34 cellular contexts compared by ENCODE assay signal in genomic region chr6:146833157-146833556, GRCh38.
"Had no signal": no experiment of that assay in that cellular context is flagged by ENCODE, and none has a peak within 500 bp of the region (broad histone marks: within the 10 kb centered on the region; RNA-seq: fewer than 3 reads in every experiment).

No MANE protein-coding gene starts in this region.

- FAIRE-seq: TTC549 had no signal

- H3K4me3 ChIP-seq: ascending aorta had no signal

- H3K9me3 ChIP-seq: ascending aorta had no signal

- H3K4me3 Mint-ChIP-seq: activated B cell treated with CpG ODN at 0.5 μM for 24 hours; activated CD4-positive, alpha-beta memory T cell treated with anti-CD3 and anti-CD28 coated beads for 36 hours; activated CD4-positive, alpha-beta T cell treated with anti-CD3 and anti-CD28 coated beads, Interleukin-2, amount 10 ng/mL, durations not matched to agents 24 days and 14 days; activated CD8-positive, alpha-beta T cell treated with anti-CD3 and anti-CD28 coated beads for 36 hours; activated naive CD4-positive, alpha-beta T cell treated with anti-CD3 and anti-CD28 coated beads, Interleukin-2, amount 10 ng/mL, durations not matched to agents 7 days and 5 days; activated naive CD4-positive, alpha-beta T cell treated with anti-CD3 and anti-CD28 coated beads, Interleukin-2, amount 50 U/mL, for 24 hours; activated naive CD8-positive, alpha-beta T cell; activated naive CD8-positive, alpha-beta T cell treated with anti-CD3 and anti-CD28 coated beads, Interleukin-2, amount 10 ng/mL, durations not matched to agents 7 days and 5 days; activated naive CD8-positive, alpha-beta T cell treated with anti-CD3 and anti-CD28 coated beads, Interleukin-2, amount 50 U/mL, for 24 hours; activated T-cell treated with anti-CD3 and anti-CD28 coated beads, Interleukin-2, amount 50 U/mL, for 4 hours; activated T-cell treated with anti-CD3 and anti-CD28 coated beads, Interleukin-2, amount 50 U/mL, for 72 hours; activated T-helper 1 cell treated with anti-CD3 and anti-CD28 coated beads, Interleukin-12 subunit alpha, Interleukin-12 subunit beta, Interleukin-2, Interleukin-4 antibody, amounts not matched to agents 30 ng/mL and 10 ng/mL and 1 ng/mL, durations not matched to agents 14 hours and 24 hours and 36 hours; activated T-helper 17 cell treated with anti-CD3 and anti-CD28 coated beads, Interleukin-2, amount 50 U/mL, for 72 hours; brain; T-helper 1 cell treated with Interleukin-12 subunit alpha and Interleukin-12 subunit beta and Interleukin-4 antibody, amounts not matched to agents 30 μg/mL and 1 μg/mL, for 36 hours; T-helper 2 cell treated with Interferon-gamma antibody and Interleukin-4, amounts not matched to agents 5 μg/mL and 100 μg/mL, for 36 hours had no signal

- ATAC-seq: activated CD8-positive, alpha-beta T cell treated with anti-CD3 and anti-CD28 coated beads for 36 hours; activated naive CD8-positive, alpha-beta T cell treated with anti-CD3 and anti-CD28 coated beads, Interleukin-2, amount 50 U/mL, for 24 hours; activated T-cell treated with anti-CD3 and anti-CD28 coated beads, Interleukin-2, amount 50 U/mL, for 4 hours; activated T-cell treated with anti-CD3 and anti-CD28 coated beads, Interleukin-2, amount 50 U/mL, for 72 hours; activated T-helper 17 cell treated with anti-CD3 and anti-CD28 coated beads, Interleukin-2, amount 50 U/mL, for 72 hours had no signal

- H3K27me3 Mint-ChIP-seq: activated CD4-positive, alpha-beta T cell treated with anti-CD3 and anti-CD28 coated beads, Interleukin-2, amount 10 ng/mL, durations not matched to agents 24 days and 14 days; activated naive CD8-positive, alpha-beta T cell; brain had no signal

- H3K27ac Mint-ChIP-seq: activated B cell treated with CpG ODN at 0.5 μM for 24 hours; activated CD4-positive, alpha-beta memory T cell treated with anti-CD3 and anti-CD28 coated beads for 36 hours; activated CD4-positive, alpha-beta T cell treated with anti-CD3 and anti-CD28 coated beads, Interleukin-2, amount 10 ng/mL, durations not matched to agents 24 days and 14 days; activated CD8-positive, alpha-beta T cell treated with anti-CD3 and anti-CD28 coated beads for 36 hours; activated naive CD4-positive, alpha-beta T cell treated with anti-CD3 and anti-CD28 coated beads, Interleukin-2, amount 10 ng/mL, durations not matched to agents 7 days and 5 days; activated naive CD4-positive, alpha-beta T cell treated with anti-CD3 and anti-CD28 coated beads, Interleukin-2, amount 50 U/mL, for 24 hours; activated naive CD8-positive, alpha-beta T cell; activated naive CD8-positive, alpha-beta T cell treated with anti-CD3 and anti-CD28 coated beads, Interleukin-2, amount 10 ng/mL, durations not matched to agents 7 days and 5 days; activated naive CD8-positive, alpha-beta T cell treated with anti-CD3 and anti-CD28 coated beads, Interleukin-2, amount 50 U/mL, for 24 hours; activated T-cell treated with anti-CD3 and anti-CD28 coated beads, Interleukin-2, amount 50 U/mL, for 72 hours; activated T-helper 1 cell treated with anti-CD3 and anti-CD28 coated beads, Interleukin-12 subunit alpha, Interleukin-12 subunit beta, Interleukin-2, Interleukin-4 antibody, amounts not matched to agents 30 ng/mL and 10 ng/mL and 1 ng/mL, durations not matched to agents 14 hours and 24 hours and 36 hours; activated T-helper 17 cell treated with anti-CD3 and anti-CD28 coated beads, Interleukin-2, amount 50 U/mL, for 72 hours; brain; T-helper 1 cell treated with Interleukin-12 subunit alpha and Interleukin-12 subunit beta and Interleukin-4 antibody, amounts not matched to agents 30 μg/mL and 1 μg/mL, for 36 hours; T-helper 2 cell treated with Interferon-gamma antibody and Interleukin-4, amounts not matched to agents 5 μg/mL and 100 μg/mL, for 36 hours had no signal

- H3K36me3 Mint-ChIP-seq: activated CD4-positive, alpha-beta memory T cell treated with anti-CD3 and anti-CD28 coated beads for 36 hours; activated naive CD4-positive, alpha-beta T cell treated with anti-CD3 and anti-CD28 coated beads, Interleukin-2, amount 10 ng/mL, durations not matched to agents 7 days and 5 days; activated naive CD4-positive, alpha-beta T cell treated with anti-CD3 and anti-CD28 coated beads, Interleukin-2, amount 50 U/mL, for 24 hours; activated naive CD8-positive, alpha-beta T cell; activated naive CD8-positive, alpha-beta T cell treated with anti-CD3 and anti-CD28 coated beads, Interleukin-2, amount 10 ng/mL, durations not matched to agents 7 days and 5 days; brain had no signal

- H3K36me3 ChIP-seq: ascending aorta had no signal

- H3K4me1 Mint-ChIP-seq: activated B cell treated with CpG ODN at 0.5 μM for 24 hours; activated CD4-positive, alpha-beta T cell treated with anti-CD3 and anti-CD28 coated beads, Interleukin-2, amount 10 ng/mL, durations not matched to agents 24 days and 14 days; activated naive CD4-positive, alpha-beta T cell treated with anti-CD3 and anti-CD28 coated beads, Interleukin-2, amount 10 ng/mL, durations not matched to agents 7 days and 5 days; activated naive CD4-positive, alpha-beta T cell treated with anti-CD3 and anti-CD28 coated beads, Interleukin-2, amount 50 U/mL, for 24 hours; activated naive CD8-positive, alpha-beta T cell treated with anti-CD3 and anti-CD28 coated beads, Interleukin-2, amount 50 U/mL, for 24 hours; activated T-helper 17 cell treated with anti-CD3 and anti-CD28 coated beads, Interleukin-2, amount 50 U/mL, for 72 hours; brain had no signal

- H3K4me1 ChIP-seq: ascending aorta had no signal

- DNase-seq: activated B cell treated with CpG ODN at 0.5 μM for 24 hours; activated CD4-positive, alpha-beta memory T cell treated with anti-CD3 and anti-CD28 coated beads for 36 hours; activated CD4-positive, alpha-beta T cell treated with anti-CD3 and anti-CD28 coated beads for 4 hours; activated CD4-positive, alpha-beta T cell treated with anti-CD3 and anti-CD28 coated beads, Interleukin-2, amount 10 ng/mL, durations not matched to agents 24 days and 14 days; activated CD4-positive, alpha-beta T cell treated with anti-CD3 and anti-CD28 coated beads, Interleukin-2, amount 50 U/mL, for 1 hour; activated CD4-positive, alpha-beta T cell treated with anti-CD3 and anti-CD28 coated beads, Interleukin-2, amount 50 U/mL, for 4 hours; activated CD4-positive, CD25-positive, alpha-beta regulatory T cell treated with anti-CD3 and anti-CD28 coated beads, Interleukin-2, amount 50 U/mL, for 72 hours; activated CD8-positive, alpha-beta memory T cell treated with anti-CD3 and anti-CD28 coated beads, Interleukin-2, amount 50 U/mL, for 4 hours; activated CD8-positive, alpha-beta T cell treated with anti-CD3 and anti-CD28 coated beads for 36 hours; activated gamma-delta T cell; activated naive CD4-positive, alpha-beta T cell treated with anti-CD3 and anti-CD28 coated beads, Interleukin-2, amount 10 ng/mL, durations not matched to agents 7 days and 5 days; activated naive CD4-positive, alpha-beta T cell treated with Interleukin-2 at 50 U/mL for 16 hours; activated naive CD8-positive, alpha-beta T cell treated with anti-CD3 and anti-CD28 coated beads, Interleukin-2, amount 10 ng/mL, durations not matched to agents 7 days and 5 days; activated naive CD8-positive, alpha-beta T cell treated with anti-CD3 and anti-CD28 coated beads, Interleukin-2, amount 50 U/mL, for 24 hours; activated T-cell treated with anti-CD3 and anti-CD28 coated beads for 4 hours; activated T-cell treated with anti-CD3 and anti-CD28 coated beads, Interleukin-2, amount 50 U/mL, for 1 hour; activated T-cell treated with anti-CD3 and anti-CD28 coated beads, Interleukin-2, amount 50 U/mL, for 4 hours; activated T-cell treated with anti-CD3 and anti-CD28 coated beads, Interleukin-2, amount 50 U/mL, for 72 hours; amygdala; anterior cingulate cortex; central memory CD4-positive, alpha-beta T cell; T-helper 1 cell; T-helper 2 cell; T-helper 9 cell had no signal

- H3K27me3 ChIP-seq: ascending aorta had no signal

- H3K27ac ChIP-seq: ascending aorta, VCaP had no signal

- H3K9me3 Mint-ChIP-seq: activated B cell treated with CpG ODN at 0.5 μM for 24 hours; activated CD4-positive, alpha-beta memory T cell treated with anti-CD3 and anti-CD28 coated beads for 36 hours; activated CD8-positive, alpha-beta T cell treated with anti-CD3 and anti-CD28 coated beads for 36 hours; activated naive CD4-positive, alpha-beta T cell treated with anti-CD3 and anti-CD28 coated beads, Interleukin-2, amount 10 ng/mL, durations not matched to agents 7 days and 5 days; activated naive CD8-positive, alpha-beta T cell treated with anti-CD3 and anti-CD28 coated beads, Interleukin-2, amount 10 ng/mL, durations not matched to agents 7 days and 5 days; activated naive CD8-positive, alpha-beta T cell treated with anti-CD3 and anti-CD28 coated beads, Interleukin-2, amount 50 U/mL, for 24 hours; activated T-cell treated with anti-CD3 and anti-CD28 coated beads, Interleukin-2, amount 50 U/mL, for 4 hours; activated T-helper 1 cell treated with anti-CD3 and anti-CD28 coated beads, Interleukin-12 subunit alpha, Interleukin-12 subunit beta, Interleukin-2, Interleukin-4 antibody, amounts not matched to agents 30 ng/mL and 10 ng/mL and 1 ng/mL, durations not matched to agents 14 hours and 24 hours and 36 hours; activated T-helper 17 cell treated with anti-CD3 and anti-CD28 coated beads, Interleukin-2, amount 50 U/mL, for 72 hours; T-helper 1 cell treated with Interleukin-12 subunit alpha and Interleukin-12 subunit beta and Interleukin-4 antibody, amounts not matched to agents 30 μg/mL and 1 μg/mL, for 36 hours; T-helper 2 cell treated with Interferon-gamma antibody and Interleukin-4, amounts not matched to agents 5 μg/mL and 100 μg/mL, for 36 hours had no signal
